1 cellular context compared by ENCODE assay signal in the genomic region with DNA sequence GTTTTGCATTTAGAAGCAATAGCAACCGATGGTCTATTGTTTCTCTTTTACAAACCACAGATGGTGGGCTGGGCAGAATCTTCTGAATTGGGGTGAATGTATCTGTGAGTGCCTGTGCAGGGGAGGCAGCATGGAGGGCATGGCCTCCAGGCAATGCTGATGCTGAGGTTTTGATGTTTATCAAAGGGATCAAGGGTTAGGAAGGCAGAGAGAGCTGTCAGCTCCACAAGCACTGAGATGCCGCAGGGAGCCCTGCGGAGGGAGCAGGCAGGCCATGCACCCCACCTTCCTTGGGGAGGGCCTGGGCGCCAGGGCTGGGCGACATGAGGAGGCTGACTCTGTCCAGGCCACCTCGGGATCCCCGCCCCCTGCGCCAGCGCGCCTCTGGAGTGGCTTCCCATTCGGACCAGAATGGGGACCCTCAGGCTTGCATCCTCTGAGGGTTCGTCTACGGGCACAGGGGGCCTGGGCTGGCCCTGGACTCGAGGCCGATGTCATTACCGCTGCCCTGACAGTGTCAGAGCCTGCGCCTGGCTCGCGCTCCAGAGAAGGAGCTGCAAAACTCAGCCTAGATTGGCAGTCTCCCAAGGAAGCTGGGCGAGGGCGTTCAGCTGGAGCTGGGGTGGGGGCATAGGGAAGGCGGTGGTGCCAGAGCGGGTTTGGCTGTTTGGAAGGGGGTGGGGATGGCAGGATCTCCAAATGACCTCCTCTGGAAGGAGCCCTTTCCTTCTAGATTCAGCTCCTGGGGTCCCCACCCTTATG.
TF ChIP-seq lines count a peak whose summit lies in the region.

No MANE protein-coding gene starts in this region.

TF ChIP-seq in IMR-90, 13 proteins besides CTCF, POLR2A, EP300 and RAD21 (continued from another document):
- TF ChIP-seq, protein P1, sequence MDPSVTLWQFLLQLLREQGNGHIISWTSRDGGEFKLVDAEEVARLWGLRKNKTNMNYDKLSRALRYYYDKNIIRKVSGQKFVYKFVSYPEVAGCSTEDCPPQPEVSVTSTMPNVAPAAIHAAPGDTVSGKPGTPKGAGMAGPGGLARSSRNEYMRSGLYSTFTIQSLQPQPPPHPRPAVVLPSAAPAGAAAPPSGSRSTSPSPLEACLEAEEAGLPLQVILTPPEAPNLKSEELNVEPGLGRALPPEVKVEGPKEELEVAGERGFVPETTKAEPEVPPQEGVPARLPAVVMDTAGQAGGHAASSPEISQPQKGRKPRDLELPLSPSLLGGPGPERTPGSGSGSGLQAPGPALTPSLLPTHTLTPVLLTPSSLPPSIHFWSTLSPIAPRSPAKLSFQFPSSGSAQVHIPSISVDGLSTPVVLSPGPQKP (IDR thresholded peaks at IDR 0.05; ENCODE audit: borderline replicate concordance, low read depth, low read length) = no peak
- no peak for TF ChIP-seq MXI1 (IDR thresholded peaks at IDR 0.05; ENCODE audit: borderline replicate concordance, low read depth, low read length)
- TF ChIP-seq, protein P2, sequence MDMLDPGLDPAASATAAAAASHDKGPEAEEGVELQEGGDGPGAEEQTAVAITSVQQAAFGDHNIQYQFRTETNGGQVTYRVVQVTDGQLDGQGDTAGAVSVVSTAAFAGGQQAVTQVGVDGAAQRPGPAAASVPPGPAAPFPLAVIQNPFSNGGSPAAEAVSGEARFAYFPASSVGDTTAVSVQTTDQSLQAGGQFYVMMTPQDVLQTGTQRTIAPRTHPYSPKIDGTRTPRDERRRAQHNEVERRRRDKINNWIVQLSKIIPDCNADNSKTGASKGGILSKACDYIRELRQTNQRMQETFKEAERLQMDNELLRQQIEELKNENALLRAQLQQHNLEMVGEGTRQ (IDR thresholded peaks at IDR 0.05; ENCODE audit: low read depth, low read length) = no peak
